In the genomic region with DNA sequence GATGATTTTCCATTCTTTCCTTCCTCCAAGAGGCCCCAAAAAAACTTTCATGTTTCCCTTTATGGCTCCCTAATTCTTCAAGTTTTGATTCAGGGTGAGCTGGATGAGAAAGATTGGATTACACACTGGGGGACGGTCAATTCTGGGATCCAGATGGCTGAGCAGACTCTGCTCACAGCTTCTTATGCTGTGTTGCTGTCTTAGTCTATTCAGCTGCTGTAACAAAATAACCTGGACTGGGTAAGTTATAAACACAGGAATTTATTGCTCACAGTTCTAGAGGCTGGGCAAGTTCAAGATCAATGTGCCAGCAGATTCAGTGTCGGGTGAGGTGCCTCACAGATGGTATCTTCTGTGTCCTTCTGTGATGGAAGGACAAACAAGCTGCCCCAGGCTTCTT, we compare ENCODE assay signal across 22 cellular contexts.
"Had no signal": no experiment of that assay in that cellular context is flagged by ENCODE, and none has a peak within 500 bp of the region (broad histone marks: within the 10 kb centered on the region; RNA-seq: fewer than 3 reads in every experiment).

No MANE protein-coding gene starts in this region.

- H3K36me3 ChIP-seq: gastrocnemius medialis, ovary, tibial artery had no signal

- ATAC-seq: esophagus mucosa; gastrocnemius medialis; left lobe of liver; naive thymus-derived CD4-positive, alpha-beta T cell; stimulated activated effector memory CD8-positive, alpha-beta T cell treated with anti-CD3 and anti-CD28 coated beads, Interleukin-12 subunit alpha, Interleukin-12 subunit beta, amount 100 ng/mL, for 72 hours; stimulated activated naive CD8-positive, alpha-beta T cell treated with anti-CD3 and anti-CD28 coated beads, Interleukin-15, Interleukin-2, amounts not matched to agents 100 U/mL and 50 U/mL, for 24 hours had no signal

- H3K4me1 ChIP-seq: gastrocnemius medialis, testis had no signal

- H3K9me3 ChIP-seq: gastrocnemius medialis, ovary, testis, tibial artery had no signal

- H3K27ac ChIP-seq: gastrocnemius medialis, ovary, testis, tibial artery had no signal

- DNase-seq: cerebellar nuclear complex; effector CD8-positive, alpha-beta T cell; endodermal cell; gastrocnemius medialis; head of caudate nucleus; kidney; mesenchymal stem cell; midbrain; naive thymus-derived CD4-positive, alpha-beta T cell; occipital lobe; ovary; retina; stimulated activated CD4-positive, alpha-beta T cell treated with anti-CD3 and anti-CD28 coated beads, Interleukin-2, amount 100 ng/mL, for 24 hours; stimulated activated CD4-positive, alpha-beta T cell treated with anti-CD3 and anti-CD28 coated beads, Interleukin-4, amount 100 ng/mL, for 24 hours; stimulated activated naive CD8-positive, alpha-beta T cell treated with anti-CD3 and anti-CD28 coated beads, Interleukin-15, Interleukin-2, amounts not matched to agents 100 U/mL and 50 U/mL, for 24 hours; substantia nigra; testis; tibial artery had no signal

- H3K27me3 ChIP-seq: gastrocnemius medialis, ovary, testis, tibial artery had no signal

- H3K4me3 ChIP-seq: gastrocnemius medialis, lung, ovary, testis, tibial artery had no signal
